ENCODE assay signal across 12 cellular contexts in genomic region chr17:50059759-50060273, GRCh38. TPM values are rescaled to one million over a fixed set of nuclear protein-coding genes. Genes with fewer than 3 reads are reported as not detected.
DNase-seq lines count a peak whose midpoint lies in the region; ATAC-seq, FAIRE-seq and TF ChIP-seq lines count a peak whose summit lies in the region.
"Had no signal": no experiment of that assay in that cellular context is flagged by ENCODE, and none has a peak within 500 bp of the region (broad histone marks: within the 10 kb centered on the region; RNA-seq: fewer than 3 reads in every experiment).

No MANE protein-coding gene starts in this region.

- CTCF ChIA-PET in endothelial cell of umbilical vein (lab: Charles Lee): interaction anchor here (1.2 to 8.3 kb wide), 4 partner anchors 20 to 34 kb away, joined by 7 to 76 read pairs (median 19); partner anchors contain the start of gene PDK2

- intact Hi-C loops in Right ventricle myocardium inferior (cut with DNase I) (loop anchor here (2.0 kb wide), 1 partner anchor 35 kb away; the partner anchor contains the start of gene PDK2), left cardiac atrium (cut with DNase I) (loop anchor here in 1 of 2 donors (5.0 kb wide), 1 partner anchor 32 kb away; no protein-coding TSS in a partner anchor), endothelial cell of umbilical vein (cut with micrococcal nuclease) (no loop called here)

- H3K36me3 ChIP-seq in endothelial cell of umbilical vein (ENCODE audit: control insufficient read depth in 2 of 2, extremely low read depth in 1 of 2, insufficient read depth in 2 of 2, low read length in 2 of 2) (no peaks in the 10 kb centered on the region), urinary bladder (ENCODE audit: insufficient read depth) (no peaks in the 10 kb centered on the region), neural progenitor cell (no peaks in the 10 kb centered on the region)

- dilution Hi-C loops in endothelial cell of umbilical vein (cut with MboI; ENCODE audit: extremely low pct_ligation_motif_present, low sequenced_read_pairs): no loop called here

- no peaks in the 10 kb centered on the region for H3K9me3 ChIP-seq in endothelial cell of umbilical vein (replicated peaks; ENCODE audit: control insufficient read depth, insufficient read depth, low read length)
- H3K9me3 ChIP-seq in neural progenitor cell (ENCODE audit: low read depth): no peaks in the 10 kb centered on the region

- H3K27me3 ChIP-seq in endothelial cell of umbilical vein (ENCODE audit: control insufficient read depth in 2 of 2, insufficient read depth in 2 of 2, low read length in 2 of 2) (no peaks in the 10 kb centered on the region), neural progenitor cell (peaks cover 35% of the 10 kb centered on the region)

- H3K9ac ChIP-seq in endothelial cell of umbilical vein (replicated peaks; ENCODE audit: extremely low read depth, insufficient read depth, low read length) (no peak overlapping the region), neural progenitor cell (no peak overlapping the region)

- peak overlapping the region; percentile 15 for H3K4me2 ChIP-seq in endothelial cell of umbilical vein (ENCODE audit: insufficient read depth, low read length)
- H3K4me2 ChIP-seq in neural progenitor cell: no peak overlapping the region

- H3K9me1 ChIP-seq in endothelial cell of umbilical vein (replicated peaks; ENCODE audit: control insufficient read depth, extremely low read depth, insufficient read depth, low read length): no peaks in the 10 kb centered on the region

- TF ChIP-seq CTCF in endothelial cell of umbilical vein (IDR thresholded peaks at IDR 0.05; ENCODE audit: extremely low read depth in 1 of 2, insufficient read depth in 1 of 2, low read depth in 1 of 2, low read length in 2 of 2) (no peak), mesothelial cell of epicardium (IDR thresholded peaks at IDR 0.05; ENCODE audit: unreplicated experiment) (no peak), neural progenitor cell (IDR thresholded peaks at IDR 0.05) (no peak)

- TF ChIP-seq POLR2A in endothelial cell of umbilical vein (IDR thresholded peaks at IDR 0.05; ENCODE audit: low read depth, low read length): no peak

- no TSS peak for BruUV-seq in endothelial cell of umbilical vein (replicated peaks; lab: Mats Ljungman, UMichigan)

- POLR2A ChIA-PET in endothelial cell of umbilical vein (lab: Charles Lee): no interaction called here

- H4K20me1 ChIP-seq in endothelial cell of umbilical vein (replicated peaks; ENCODE audit: control insufficient read depth, extremely low read depth, insufficient read depth, low read length): no peaks in the 10 kb centered on the region
- H4K20me1 ChIP-seq in neural progenitor cell (ENCODE audit: low read depth): peaks cover 4% of the 10 kb centered on the region

- H3K27ac ChIP-seq in endothelial cell of umbilical vein (ENCODE audit: insufficient read depth, low read depth, low read length): no peak overlapping the region
- H3K27ac ChIP-seq in urinary bladder (ENCODE audit: low read depth): peak overlapping the region; percentile 43
- no peak overlapping the region for H3K27ac ChIP-seq in neural progenitor cell
- H3K27ac ChIP-seq: 22Rv1 had no signal

- 31% methylated on average over 5 of the region's 5 CpGs for WGBS in urinary bladder

- H2AFZ ChIP-seq in endothelial cell of umbilical vein (ENCODE audit: low read depth, low read length) (no peak overlapping the region), neural progenitor cell (replicated peaks) (no peak overlapping the region)

- H3K4me1 ChIP-seq in endothelial cell of umbilical vein (ENCODE audit: control insufficient read depth, extremely low read depth, insufficient read depth, low read length): peaks cover 50% of the 10 kb centered on the region
- H3K4me1 ChIP-seq in urinary bladder (ENCODE audit: insufficient read depth): no peaks in the 10 kb centered on the region
- peaks cover 9% of the 10 kb centered on the region for H3K4me1 ChIP-seq in neural progenitor cell

- H3K4me3 Mint-ChIP-seq in mesothelial cell of epicardium (no peak overlapping the region), neural progenitor cell (no peak overlapping the region)

- H3K27me3 Mint-ChIP-seq in mesothelial cell of epicardium (ENCODE audit: low read depth): peaks cover 2% of the 10 kb centered on the region
- H3K27me3 Mint-ChIP-seq in neural progenitor cell (ENCODE audit: insufficient read depth, low read depth): peaks cover 20% of the 10 kb centered on the region

- H3K27ac Mint-ChIP-seq in mesothelial cell of epicardium (peak overlapping the region; percentile 60), neural progenitor cell (no peak overlapping the region)

- H3F3A ChIP-seq in neural progenitor cell (ENCODE audit: low read depth): peaks cover 26% of the 10 kb centered on the region

- H3K4me1 Mint-ChIP-seq in mesothelial cell of epicardium (peaks cover 75% of the 10 kb centered on the region), neural progenitor cell (peaks cover 19% of the 10 kb centered on the region)

- H3K79me2 ChIP-seq in endothelial cell of umbilical vein (ENCODE audit: control insufficient read depth, insufficient read depth, low read length): peaks cover 17% of the 10 kb centered on the region
- no peaks in the 10 kb centered on the region for H3K79me2 ChIP-seq in neural progenitor cell (ENCODE audit: low read depth)

- H3K9me3 Mint-ChIP-seq in mesothelial cell of epicardium (no peaks in the 10 kb centered on the region), neural progenitor cell (no peaks in the 10 kb centered on the region)

- ATAC-seq in Right ventricle myocardium inferior (no peak), left cardiac atrium (no peak), HG03571 (IDR thresholded peaks at IDR 0.05; ENCODE audit: unreplicated experiment) (no peak), HG03135 (IDR thresholded peaks at IDR 0.05; ENCODE audit: unreplicated experiment) (no peak)

- H3K4me3 ChIP-seq in endothelial cell of umbilical vein (replicated peaks in 1 of 3; ENCODE audit: insufficient read depth in 1 of 3, low read depth in 1 of 3, low read length in 3 of 3) (no peak overlapping the region), urinary bladder (ENCODE audit: low read depth, low read length) (no peak overlapping the region), neural progenitor cell (no peak overlapping the region)

- H3K36me3 Mint-ChIP-seq in mesothelial cell of epicardium (peaks cover 2% of the 10 kb centered on the region), neural progenitor cell (no peaks in the 10 kb centered on the region)

- peak; percentile 60 for DNase-seq in Right ventricle myocardium inferior (ENCODE audit: missing footprints)
- DNase-seq in left cardiac atrium: no peak
- DNase-seq in endothelial cell of umbilical vein (ENCODE audit: low read depth, low spot score): peak; percentile 72
- DNase-seq in mesothelial cell of epicardium (ENCODE audit: low spot score in 2 of 2, unreplicated experiment in 2 of 2): no peak
- no peak for DNase-seq in neural progenitor cell (ENCODE audit: low spot score)
- DNase-seq: activated CD8-positive, alpha-beta memory T cell treated with anti-CD3 and anti-CD28 coated beads for 24 hours; NCI-H1417 treated with DMSO at 0.1 percent for 48 hours; SHP77 had no signal

- peak; percentile 91 for FAIRE-seq in endothelial cell of umbilical vein (lab: Jason Lieb, UNC)

TF ChIP-seq in endothelial cell of umbilical vein, 7 proteins besides CTCF, POLR2A, EP300 and RAD21:
- TF ChIP-seq POLR2AphosphoS5 (IDR thresholded peaks at IDR 0.05; ENCODE audit: insufficient read depth, low read depth, low read length) (no peak), GATA2 (IDR thresholded peaks at IDR 0.05; ENCODE audit: insufficient read depth, insufficient read length, low read depth, low read length) (no peak), JUN (IDR thresholded peaks at IDR 0.05; ENCODE audit: borderline replicate concordance, insufficient read depth, insufficient read length, low read depth) (no peak), FOS (IDR thresholded peaks at IDR 0.05; ENCODE audit: borderline replicate concordance, insufficient read depth, low read length) (peak; percentile 85), MYC (IDR thresholded peaks at IDR 0.05; ENCODE audit: low read depth, low read length) (no peak), MAX (IDR thresholded peaks at IDR 0.05; ENCODE audit: insufficient read depth, insufficient read length) (no peak)

RNA-seq across cellular contexts. Expression of gene ITGA3, which starts 3.9 kb away (rescaled TPM):
- total RNA-seq in Right ventricle myocardium inferior: 16.4 TPM
- total RNA-seq in left cardiac atrium: 10 to 100 TPM; 26.5 to 35.9 TPM
- 93.8 and 112 TPM in 2 replicates for total RNA-seq in endothelial cell of umbilical vein
- 92.7 and 129 TPM in 2 replicates for polyA plus RNA-seq in endothelial cell of umbilical vein
- polyA plus RNA-seq in endothelial cell of umbilical vein (2011; cell fraction: cytosol; rRNA removed): 83.9 and 91.8 TPM in 2 replicates
- 131 and 165 TPM in 2 replicates for polyA plus RNA-seq in endothelial cell of umbilical vein (2011; cell fraction: nucleus; rRNA removed)
- 77.6 and 100.0 TPM in 2 replicates for polyA plus RNA-seq in endothelial cell of umbilical vein (2012)
- polyA minus RNA-seq in endothelial cell of umbilical vein: 107 and 162 TPM in 2 replicates
- 66.8 TPM for polyA minus RNA-seq in endothelial cell of umbilical vein (2011; cell fraction: cytosol; rRNA and poly(A)+ RNA removed)
- polyA minus RNA-seq in endothelial cell of umbilical vein (2011; cell fraction: nucleus; rRNA and poly(A)+ RNA removed): 70.1 and 85.5 TPM in 2 replicates
- total RNA-seq in mesothelial cell of epicardium: 133 to 149 TPM (median 143 TPM) in 3 replicates
- total RNA-seq in urinary bladder: 26.0 TPM
- 54.9 TPM for polyA plus RNA-seq in urinary bladder
- total RNA-seq in neural progenitor cell (ENCODE audit: low replicate concordance): 7.7 and 11.9 TPM in 2 replicates

RNA-seq across cellular contexts. Expression of gene PDK2, which starts 35.3 kb away (rescaled TPM):
- total RNA-seq in Right ventricle myocardium inferior: 260 TPM
- 100 to 1,000 TPM; 156 to 203 TPM for total RNA-seq in left cardiac atrium
- 17.4 and 21.3 TPM in 2 replicates for total RNA-seq in endothelial cell of umbilical vein
- 114 and 142 TPM in 2 replicates for polyA plus RNA-seq in endothelial cell of umbilical vein
- 55.0 and 58.8 TPM in 2 replicates for polyA plus RNA-seq in endothelial cell of umbilical vein (2011; cell fraction: cytosol; rRNA removed)
- polyA plus RNA-seq in endothelial cell of umbilical vein (2011; cell fraction: nucleus; rRNA removed): 35.9 and 46.0 TPM in 2 replicates
- polyA plus RNA-seq in endothelial cell of umbilical vein (2012): 18.9 and 24.0 TPM in 2 replicates
- polyA minus RNA-seq in endothelial cell of umbilical vein: 45.9 and 79.9 TPM in 2 replicates
- polyA minus RNA-seq in endothelial cell of umbilical vein (2011; cell fraction: cytosol; rRNA and poly(A)+ RNA removed): 43.0 TPM
- 26.8 and 33.9 TPM in 2 replicates for polyA minus RNA-seq in endothelial cell of umbilical vein (2011; cell fraction: nucleus; rRNA and poly(A)+ RNA removed)
- total RNA-seq in mesothelial cell of epicardium: 44.6 to 46.0 TPM (median 45.4 TPM) in 3 replicates
- 15.9 TPM for total RNA-seq in urinary bladder
- polyA plus RNA-seq in urinary bladder: 55.0 TPM
- 12.6 and 17.3 TPM in 2 replicates for total RNA-seq in neural progenitor cell (ENCODE audit: low replicate concordance)

Comparison
In these comparisons a context has a peak if more than half of its experiments do, and no peak if none do; other contexts are left out.
1. DNase-seq: peak in Right ventricle myocardium inferior (single experiment) and endothelial cell of umbilical vein (single experiment); none in left cardiac atrium (single experiment), mesothelial cell of epicardium (0 of 2) and neural progenitor cell (single experiment).